ENCODE assay signal across 6 cellular contexts in genomic region chr6:70944321-70944720, GRCh38. TPM values are rescaled to one million over a fixed set of nuclear protein-coding genes. Genes with fewer than 3 reads are reported as not detected.
"Had no signal": no experiment of that assay in that cellular context is flagged by ENCODE, and none has a peak within 500 bp of the region (broad histone marks: within the 10 kb centered on the region; RNA-seq: fewer than 3 reads in every experiment).

No MANE protein-coding gene starts in this region.

RNA-seq across cellular contexts. Expression of gene B3GAT2, which starts 12.5 kb away (rescaled TPM):
- total RNA-seq: activated B cell treated with CpG ODN at 0.5 μM for 24 hours; activated CD4-positive, alpha-beta T cell treated with anti-CD3 and anti-CD28 coated beads for 36 hours; activated CD8-positive, alpha-beta memory T cell treated with anti-CD3 and anti-CD28 coated beads for 36 hours; T-helper 1 cell treated with Interleukin-12 subunit alpha and Interleukin-12 subunit beta and Interleukin-4 antibody, amounts not matched to agents 30 ng/mL and 1 ng/mL, for 36 hours; T-helper 17 cell; T-helper 2 cell treated with Interferon-gamma antibody and Interleukin-4, amounts not matched to agents 100 ng/mL and 5 ng/mL, for 36 hours had no signal
